Comparison of ENCODE assay signal across 15 cellular contexts in genomic region chr17:69473801-69474170, GRCh38. TPM values are rescaled to one million over a fixed set of nuclear protein-coding genes. Genes with fewer than 3 reads are reported as not detected.
DNase-seq lines count a peak whose midpoint lies in the region; ATAC-seq and TF ChIP-seq lines count a peak whose summit lies in the region.
"Had no signal": no experiment of that assay in that cellular context is flagged by ENCODE, and none has a peak within 500 bp of the region (broad histone marks: within the 10 kb centered on the region; RNA-seq: fewer than 3 reads in every experiment).

No MANE protein-coding gene starts in this region.

- H3K36me3 ChIP-seq in GM23248 (ENCODE audit: low read depth) (no peaks in the 10 kb centered on the region), mammary epithelial cell (ENCODE audit: insufficient read depth, low read length) (no peaks in the 10 kb centered on the region), gastroesophageal sphincter (no peaks in the 10 kb centered on the region), smooth muscle cell (ENCODE audit: low read depth) (no peaks in the 10 kb centered on the region), Peyer's patch (no peaks in the 10 kb centered on the region)

- peak overlapping the region; percentile 56 for H3K4me2 ChIP-seq in GM23248 (ENCODE audit: unreplicated experiment)
- peak overlapping the region; percentile 60 for H3K4me2 ChIP-seq in mammary epithelial cell (ENCODE audit: insufficient read depth, low read depth, low read length)
- H3K4me2 ChIP-seq in smooth muscle cell = peak overlapping the region; percentile 60

- peak; percentile 53 for ATAC-seq in gastroesophageal sphincter
- ATAC-seq: stimulated activated memory B cell treated with anti-CD40 and anti-IgM and Interleukin-4, amounts not matched to agents 10 μg/mL and 1 μg/mL and 100 μg/mL, for 72 hours had no signal

- in situ Hi-C loops in GM23248 (cut with MboI) = no loop called here
- in situ Hi-C loops in mammary epithelial cell (cut with MboI; ENCODE audit: low sequenced_read_pairs in 2 of 2) = no loop called here

- WGBS in GM23248 (ENCODE audit: low coverage in 1 of 2, low lambda C conversion rate in 2 of 2, missing lambda C conversion rate in 2 of 2), 2 experiments = 4 to 6% methylated on average over 3 of the region's 3 CpGs
- 11% methylated on average over 3 of the region's 3 CpGs for WGBS in mammary epithelial cell (ENCODE audit: low coverage, missing lambda C conversion rate)
- 33 to 41% methylated on average over 3 of the region's 3 CpGs for WGBS in gastroesophageal sphincter (ENCODE audit: low coverage in 1 of 2), 2 donors
- whole genome bisulfite sequencing in smooth muscle cell (ENCODE audit: low lambda C conversion rate) = 55% methylated on average over 3 of the region's 3 CpGs

- intact Hi-C loops in mammary epithelial cell (cut with micrococcal nuclease) = no loop called here

- H4K20me1 ChIP-seq in GM23248 (ENCODE audit: insufficient read depth) = no peaks in the 10 kb centered on the region
- no peaks in the 10 kb centered on the region for H4K20me1 ChIP-seq in mammary epithelial cell (ENCODE audit: insufficient read depth, low read length)
- H4K20me1 ChIP-seq in smooth muscle cell (ENCODE audit: low read depth) = no peaks in the 10 kb centered on the region

- TF ChIP-seq CTCF in mammary epithelial cell (conservative IDR thresholded peaks at IDR 0.05 in 1 of 2, IDR thresholded peaks at IDR 0.05 in 1 of 2; ENCODE audit: extremely low read depth in 1 of 2, insufficient read depth in 1 of 2, low read depth in 1 of 2, low read length in 2 of 2) (no peak), gastroesophageal sphincter (IDR thresholded peaks at IDR 0.05) (no peak), smooth muscle cell (IDR thresholded peaks at IDR 0.05; ENCODE audit: borderline replicate concordance, insufficient read depth, poor library complexity, severe bottlenecking) (no peak), Peyer's patch (IDR thresholded peaks at IDR 0.05) (no peak)

- peak overlapping the region; percentile 66 for H3K27ac ChIP-seq in GM23248
- H3K27ac ChIP-seq in mammary epithelial cell (ENCODE audit: insufficient read depth, low read depth, low read length) = peak overlapping the region; percentile 45
- peak overlapping the region in 3 of 4 donors; percentile 50 to 57 (median 52) for H3K27ac ChIP-seq in gastroesophageal sphincter
- H3K27ac ChIP-seq in smooth muscle cell (ENCODE audit: low read depth) = no peak overlapping the region
- H3K27ac ChIP-seq in Peyer's patch = no peak overlapping the region

- peak overlapping the region; percentile 60; the same call in 1 of the 2 replicates for H2AFZ ChIP-seq in GM23248
- H2AFZ ChIP-seq in mammary epithelial cell (ENCODE audit: low read depth, low read length) = peak overlapping the region; percentile 60
- H2AFZ ChIP-seq in smooth muscle cell (ENCODE audit: low read depth) = no peak overlapping the region

- DNase-seq in GM23248 (peak; percentile 84), mammary epithelial cell (peak; percentile 49), smooth muscle cell (lab: John Stamatoyannopoulos, UW; ENCODE audit: unreplicated experiment) (no peak), GF-D8 (lab: John Stamatoyannopoulos, UW) (no peak), MV-4-11 (lab: John Stamatoyannopoulos, UW) (no peak), T-helper 2 cell (no peak), Peyer's patch (no peak)
- DNase-seq: activated CD4-positive, alpha-beta T cell treated with anti-CD3 and anti-CD28 coated beads, Interleukin-2, amount 10 ng/mL, durations not matched to agents 7 days and 5 days; activated naive CD8-positive, alpha-beta T cell treated with anti-CD3 and anti-CD28 coated beads for 36 hours; DMS79; H7; SHP77 treated with DMSO at 0.1 percent for 48 hours had no signal

- H3K4me3 ChIP-seq in GM23248 = peak overlapping the region; percentile 35; the same call in 1 of the 2 replicates
- H3K4me3 ChIP-seq in mammary epithelial cell (replicated peaks in 1 of 3; ENCODE audit: insufficient read depth in 1 of 3, low read depth in 2 of 3, low read length in 3 of 3) = no peak overlapping the region
- H3K4me3 ChIP-seq in gastroesophageal sphincter = no peak overlapping the region
- H3K4me3 ChIP-seq in smooth muscle cell = no peak overlapping the region
- H3K4me3 ChIP-seq in Peyer's patch = no peak overlapping the region
- H3K4me3 ChIP-seq: lung had no signal

- H3K9me3 ChIP-seq in GM23248 (ENCODE audit: low read depth) (no peaks in the 10 kb centered on the region), mammary epithelial cell (replicated peaks; ENCODE audit: insufficient read depth, low read length) (no peaks in the 10 kb centered on the region), gastroesophageal sphincter (no peaks in the 10 kb centered on the region), smooth muscle cell (replicated peaks; ENCODE audit: low read depth) (no peaks in the 10 kb centered on the region), Peyer's patch (no peaks in the 10 kb centered on the region)

- peaks cover 15% of the 10 kb centered on the region for H3F3A ChIP-seq in GM23248 (ENCODE audit: insufficient read depth)
- H3F3A ChIP-seq in smooth muscle cell (ENCODE audit: low read depth) = no peaks in the 10 kb centered on the region

- H3K4me1 ChIP-seq in GM23248 (ENCODE audit: insufficient read depth) (peaks cover 19% of the 10 kb centered on the region), mammary epithelial cell (ENCODE audit: insufficient read depth, low read length) (peaks cover 14% of the 10 kb centered on the region), gastroesophageal sphincter (peaks cover 0 to 20% (median 0%) of the 10 kb centered on the region in 3 donors), smooth muscle cell (ENCODE audit: low read depth) (peaks cover 18% of the 10 kb centered on the region), Peyer's patch (peaks cover 0 to 27% (median 0%) of the 10 kb centered on the region in 4 donors)

- no peak for TF ChIP-seq EP300 in gastroesophageal sphincter (IDR thresholded peaks at IDR 0.05)

- H3K9me2 ChIP-seq in GM23248 (ENCODE audit: insufficient read depth) = no peaks in the 10 kb centered on the region

- dilution Hi-C loops in mammary epithelial cell (cut with HindIII; ENCODE audit: low sequenced_read_pairs) = no loop called here

- TF ChIP-seq POLR2A in gastroesophageal sphincter (IDR thresholded peaks at IDR 0.05) = no peak
- no peak for TF ChIP-seq POLR2A in Peyer's patch (IDR thresholded peaks at IDR 0.05)

- CTCF ChIA-PET in mammary epithelial cell (lab: Charles Lee; ENCODE audit: low non-redundant PET) = no interaction called here

- H3K79me2 ChIP-seq in GM23248 (ENCODE audit: insufficient read depth) (no peaks in the 10 kb centered on the region), mammary epithelial cell (ENCODE audit: insufficient read depth, low read length) (no peaks in the 10 kb centered on the region), smooth muscle cell (ENCODE audit: low read depth) (no peaks in the 10 kb centered on the region)

- H3K9ac ChIP-seq in GM23248 (peak overlapping the region; percentile 27), mammary epithelial cell (ENCODE audit: insufficient read depth, low read length) (no peak overlapping the region), smooth muscle cell (ENCODE audit: low read depth) (no peak overlapping the region)

- no TSS peak for BruUV-seq in mammary epithelial cell (replicated peaks; lab: Mats Ljungman, UMichigan)

- H3K27me3 ChIP-seq in GM23248 (replicated peaks; ENCODE audit: insufficient read depth) (no peaks in the 10 kb centered on the region), mammary epithelial cell (ENCODE audit: insufficient read depth, low read length) (no peaks in the 10 kb centered on the region), gastroesophageal sphincter (no peaks in the 10 kb centered on the region), smooth muscle cell (ENCODE audit: low read depth) (no peaks in the 10 kb centered on the region), Peyer's patch (no peaks in the 10 kb centered on the region)

RNA-seq across cellular contexts. Expression of gene MAP2K6, which starts 59.3 kb away (rescaled TPM):
- under 0.01 and 0.11 TPM in 2 replicates for total RNA-seq in GM23248 (2014; rRNA removed; shearing (Covaris generic))
- polyA plus RNA-seq in GM23248 (2016; fragmentation: Nextera tagmentation; extraction: Ambion mirVana) (0.13 and 0.43 TPM in 2 replicates), mammary epithelial cell (1.4 TPM), smooth muscle cell (3.8 and 5.0 TPM in 2 replicates)
- total RNA-seq in mammary epithelial cell (1 to 10 TPM; 1.7 to 2.2 TPM), gastroesophageal sphincter (1 to 10 TPM in 3 of 4 donors, under 1 TPM in 1; 0.69 to 8.7 (median 2.4) TPM), smooth muscle cell (8.1 and 8.2 TPM in 2 replicates), Peyer's patch (10 to 100 TPM; 12.1 to 20.5 (median 17.2) TPM)
- 2.9 TPM for polyA minus RNA-seq in mammary epithelial cell

Comparison
In these comparisons a context has a peak if more than half of its experiments do, and no peak if none do; other contexts are left out.
1. DNase-seq: peak in GM23248 (single experiment) and mammary epithelial cell (single experiment); none in smooth muscle cell (single experiment), GF-D8 (single experiment), MV-4-11 (single experiment), T-helper 2 cell (0 of 5) and Peyer's patch (0 of 3).
2. H3K27ac ChIP-seq: peak in GM23248 (single experiment), mammary epithelial cell (single experiment) and gastroesophageal sphincter (3 of 4); none in smooth muscle cell (single experiment) and Peyer's patch (0 of 4).
3. Peak in every context shown above with its lines, with median percentiles within 50 percentile points of each other: H3K4me2 ChIP-seq.